1 cellular context compared by ENCODE assay signal in genomic region chr6:130453230-130453629, GRCh38.
A peak's percentile ranks its signal among the peaks of the same experiment; 100 is the strongest.
TF ChIP-seq lines count a peak whose summit lies in the region.

No MANE protein-coding gene starts in this region.

TF ChIP-seq in GM12878, 131 proteins besides CTCF, POLR2A, EP300 and RAD21 (continued from another document and continues in another):
- TF ChIP-seq, protein P1, sequence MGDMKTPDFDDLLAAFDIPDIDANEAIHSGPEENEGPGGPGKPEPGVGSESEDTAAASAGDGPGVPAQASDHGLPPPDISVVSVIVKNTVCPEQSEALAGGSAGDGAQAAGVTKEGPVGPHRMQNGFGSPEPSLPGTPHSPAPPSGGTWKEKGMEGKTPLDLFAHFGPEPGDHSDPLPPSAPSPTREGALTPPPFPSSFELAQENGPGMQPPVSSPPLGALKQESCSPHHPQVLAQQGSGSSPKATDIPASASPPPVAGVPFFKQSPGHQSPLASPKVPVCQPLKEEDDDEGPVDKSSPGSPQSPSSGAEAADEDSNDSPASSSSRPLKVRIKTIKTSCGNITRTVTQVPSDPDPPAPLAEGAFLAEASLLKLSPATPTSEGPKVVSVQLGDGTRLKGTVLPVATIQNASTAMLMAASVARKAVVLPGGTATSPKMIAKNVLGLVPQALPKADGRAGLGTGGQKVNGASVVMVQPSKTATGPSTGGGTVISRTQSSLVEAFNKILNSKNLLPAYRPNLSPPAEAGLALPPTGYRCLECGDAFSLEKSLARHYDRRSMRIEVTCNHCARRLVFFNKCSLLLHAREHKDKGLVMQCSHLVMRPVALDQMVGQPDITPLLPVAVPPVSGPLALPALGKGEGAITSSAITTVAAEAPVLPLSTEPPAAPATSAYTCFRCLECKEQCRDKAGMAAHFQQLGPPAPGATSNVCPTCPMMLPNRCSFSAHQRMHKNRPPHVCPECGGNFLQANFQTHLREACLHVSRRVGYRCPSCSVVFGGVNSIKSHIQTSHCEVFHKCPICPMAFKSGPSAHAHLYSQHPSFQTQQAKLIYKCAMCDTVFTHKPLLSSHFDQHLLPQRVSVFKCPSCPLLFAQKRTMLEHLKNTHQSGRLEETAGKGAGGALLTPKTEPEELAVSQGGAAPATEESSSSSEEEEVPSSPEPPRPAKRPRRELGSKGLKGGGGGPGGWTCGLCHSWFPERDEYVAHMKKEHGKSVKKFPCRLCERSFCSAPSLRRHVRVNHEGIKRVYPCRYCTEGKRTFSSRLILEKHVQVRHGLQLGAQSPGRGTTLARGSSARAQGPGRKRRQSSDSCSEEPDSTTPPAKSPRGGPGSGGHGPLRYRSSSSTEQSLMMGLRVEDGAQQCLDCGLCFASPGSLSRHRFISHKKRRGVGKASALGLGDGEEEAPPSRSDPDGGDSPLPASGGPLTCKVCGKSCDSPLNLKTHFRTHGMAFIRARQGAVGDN (IDR thresholded peaks at IDR 0.05), result no peak
- TF ChIP-seq MEF2B (IDR thresholded peaks at IDR 0.05; ENCODE audit: partially characterized antibody, poor library complexity, severe bottlenecking) (no peak), NFIC (IDR thresholded peaks at IDR 0.05; ENCODE audit: low read depth, low read length) (peak; percentile 73; the same call in 1 of the 2 replicates), CEBPB (IDR thresholded peaks at IDR 0.05; ENCODE audit: borderline replicate concordance in 1 of 2, low read depth in 2 of 2, low read length in 2 of 2) (no peak), JUNB (IDR thresholded peaks at IDR 0.05) (peak; percentile 76), ATF2 (IDR thresholded peaks at IDR 0.05; ENCODE audit: low read length) (no peak), SMC3 (IDR thresholded peaks at IDR 0.05; ENCODE audit: borderline replicate concordance, low read length) (no peak), RAD51 (IDR thresholded peaks at IDR 0.05) (no peak), FOXM1 (IDR thresholded peaks at IDR 0.05; ENCODE audit: low read depth, low read length) (peak; percentile 43; the same call in 1 of the 2 replicates), PBX3 (IDR thresholded peaks at IDR 0.05; ENCODE audit: insufficient replicate concordance, low read depth, low read length) (no peak), CREB1 (IDR thresholded peaks at IDR 0.05; ENCODE audit: low read depth) (peak; percentile 19; the same call in 1 of the 2 replicates), SIX5 (IDR thresholded peaks at IDR 0.05; ENCODE audit: low read depth, low read length, severe bottlenecking) (no peak), USF2 (IDR thresholded peaks at IDR 0.05; ENCODE audit: borderline replicate concordance, low read depth, low read length) (no peak), ZNF217 (IDR thresholded peaks at IDR 0.05) (no peak), PML (IDR thresholded peaks at IDR 0.05; ENCODE audit: low read length) (no peak), RFX5 (IDR thresholded peaks at IDR 0.05; ENCODE audit: low read depth, low read length) (no peak), BMI1 (IDR thresholded peaks at IDR 0.05; ENCODE audit: borderline replicate concordance) (no peak), HDAC6 (IDR thresholded peaks at IDR 0.05; ENCODE audit: unreplicated experiment) (no peak), GABPA (IDR thresholded peaks at IDR 0.05; ENCODE audit: low read depth) (peak; percentile 35; the same call in 1 of the 2 replicates), ZNF274 (IDR thresholded peaks at IDR 0.05; ENCODE audit: insufficient read depth, insufficient read length) (no peak), CHD1 (IDR thresholded peaks at IDR 0.05; ENCODE audit: low read depth, low read length) (no peak), SMAD5 (IDR thresholded peaks at IDR 0.05; ENCODE audit: low read depth) (no peak), PKNOX1 (IDR thresholded peaks at IDR 0.05) (no peak), ZZZ3 (IDR thresholded peaks at IDR 0.05; ENCODE audit: control insufficient read depth, insufficient read length, low read depth) (no peak), TAF1 (IDR thresholded peaks at IDR 0.05; ENCODE audit: borderline replicate concordance, low read depth, low read length) (no peak), POU2F2 (IDR thresholded peaks at IDR 0.05; ENCODE audit: borderline replicate concordance, low read depth, low read length) (no peak), NR2C1 (IDR thresholded peaks at IDR 0.05) (no peak), JUND (IDR thresholded peaks at IDR 0.05; ENCODE audit: low read depth, low read length) (no peak), CREM (IDR thresholded peaks at IDR 0.05; ENCODE audit: low read depth) (peak; percentile 63), ZNF207 (IDR thresholded peaks at IDR 0.05; ENCODE audit: borderline replicate concordance) (no peak), ZBED1 (IDR thresholded peaks at IDR 0.05; ENCODE audit: borderline replicate concordance) (no peak), RELA (IDR thresholded peaks at IDR 0.05; ENCODE audit: borderline replicate concordance, partially characterized antibody) (no peak), MYC (IDR thresholded peaks at IDR 0.05; ENCODE audit: insufficient read depth, insufficient read length, insufficient replicate concordance, low read length, severe bottlenecking) (no peak), EED (IDR thresholded peaks at IDR 0.05; ENCODE audit: low read depth) (0 out of 2 replicates have a peak, but pooled peaks have one; percentile 21), CHD2 (IDR thresholded peaks at IDR 0.05; ENCODE audit: borderline replicate concordance, low read depth, low read length) (no peak), EGR1 (IDR thresholded peaks at IDR 0.05; ENCODE audit: borderline replicate concordance in 1 of 2, low read depth in 2 of 2, low read length in 2 of 2) (no peak), TARDBP (IDR thresholded peaks at IDR 0.05; ENCODE audit: borderline replicate concordance) (no peak), BHLHE40 (IDR thresholded peaks at IDR 0.05; ENCODE audit: borderline replicate concordance in 1 of 2, low read depth in 2 of 2, low read length in 1 of 2) (no peak), HDGF (IDR thresholded peaks at IDR 0.05) (no peak), PAX8 (IDR thresholded peaks at IDR 0.05) (no peak), ZNF622 (IDR thresholded peaks at IDR 0.05) (no peak), CBX5 (IDR thresholded peaks at IDR 0.05; ENCODE audit: low read depth) (no peak), RBBP5 (conservative IDR thresholded peaks at IDR 0.05) (no peak), WRNIP1 (IDR thresholded peaks at IDR 0.05; ENCODE audit: borderline replicate concordance, low read depth, low read length) (no peak), RUNX3 (IDR thresholded peaks at IDR 0.05; ENCODE audit: low read length) (peak; percentile 62; the same call in 1 of the 2 replicates), CBFB (IDR thresholded peaks at IDR 0.05; ENCODE audit: low read depth) (no peak), KAT2A (conservative IDR thresholded peaks at IDR 0.05; ENCODE audit: control insufficient read depth, low read depth, low read length) (no peak), CHD4 (IDR thresholded peaks at IDR 0.05) (no peak), CEBPZ (IDR thresholded peaks at IDR 0.05; ENCODE audit: low read depth, low read length) (no peak), SUZ12 (IDR thresholded peaks at IDR 0.05; ENCODE audit: unreplicated experiment) (no peak), SUPT20H (IDR thresholded peaks at IDR 0.05; ENCODE audit: borderline replicate concordance, control insufficient read depth, low read depth, low read length) (no peak), SP1 (IDR thresholded peaks at IDR 0.05; ENCODE audit: low read depth, low read length) (no peak)
- TF ChIP-seq, protein P2, sequence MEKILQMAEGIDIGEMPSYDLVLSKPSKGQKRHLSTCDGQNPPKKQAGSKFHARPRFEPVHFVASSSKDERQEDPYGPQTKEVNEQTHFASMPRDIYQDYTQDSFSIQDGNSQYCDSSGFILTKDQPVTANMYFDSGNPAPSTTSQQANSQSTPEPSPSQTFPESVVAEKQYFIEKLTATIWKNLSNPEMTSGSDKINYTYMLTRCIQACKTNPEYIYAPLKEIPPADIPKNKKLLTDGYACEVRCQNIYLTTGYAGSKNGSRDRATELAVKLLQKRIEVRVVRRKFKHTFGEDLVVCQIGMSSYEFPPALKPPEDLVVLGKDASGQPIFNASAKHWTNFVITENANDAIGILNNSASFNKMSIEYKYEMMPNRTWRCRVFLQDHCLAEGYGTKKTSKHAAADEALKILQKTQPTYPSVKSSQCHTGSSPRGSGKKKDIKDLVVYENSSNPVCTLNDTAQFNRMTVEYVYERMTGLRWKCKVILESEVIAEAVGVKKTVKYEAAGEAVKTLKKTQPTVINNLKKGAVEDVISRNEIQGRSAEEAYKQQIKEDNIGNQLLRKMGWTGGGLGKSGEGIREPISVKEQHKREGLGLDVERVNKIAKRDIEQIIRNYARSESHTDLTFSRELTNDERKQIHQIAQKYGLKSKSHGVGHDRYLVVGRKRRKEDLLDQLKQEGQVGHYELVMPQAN (conservative IDR thresholded peaks at IDR 0.05), result no peak
- TF ChIP-seq, protein P3, sequence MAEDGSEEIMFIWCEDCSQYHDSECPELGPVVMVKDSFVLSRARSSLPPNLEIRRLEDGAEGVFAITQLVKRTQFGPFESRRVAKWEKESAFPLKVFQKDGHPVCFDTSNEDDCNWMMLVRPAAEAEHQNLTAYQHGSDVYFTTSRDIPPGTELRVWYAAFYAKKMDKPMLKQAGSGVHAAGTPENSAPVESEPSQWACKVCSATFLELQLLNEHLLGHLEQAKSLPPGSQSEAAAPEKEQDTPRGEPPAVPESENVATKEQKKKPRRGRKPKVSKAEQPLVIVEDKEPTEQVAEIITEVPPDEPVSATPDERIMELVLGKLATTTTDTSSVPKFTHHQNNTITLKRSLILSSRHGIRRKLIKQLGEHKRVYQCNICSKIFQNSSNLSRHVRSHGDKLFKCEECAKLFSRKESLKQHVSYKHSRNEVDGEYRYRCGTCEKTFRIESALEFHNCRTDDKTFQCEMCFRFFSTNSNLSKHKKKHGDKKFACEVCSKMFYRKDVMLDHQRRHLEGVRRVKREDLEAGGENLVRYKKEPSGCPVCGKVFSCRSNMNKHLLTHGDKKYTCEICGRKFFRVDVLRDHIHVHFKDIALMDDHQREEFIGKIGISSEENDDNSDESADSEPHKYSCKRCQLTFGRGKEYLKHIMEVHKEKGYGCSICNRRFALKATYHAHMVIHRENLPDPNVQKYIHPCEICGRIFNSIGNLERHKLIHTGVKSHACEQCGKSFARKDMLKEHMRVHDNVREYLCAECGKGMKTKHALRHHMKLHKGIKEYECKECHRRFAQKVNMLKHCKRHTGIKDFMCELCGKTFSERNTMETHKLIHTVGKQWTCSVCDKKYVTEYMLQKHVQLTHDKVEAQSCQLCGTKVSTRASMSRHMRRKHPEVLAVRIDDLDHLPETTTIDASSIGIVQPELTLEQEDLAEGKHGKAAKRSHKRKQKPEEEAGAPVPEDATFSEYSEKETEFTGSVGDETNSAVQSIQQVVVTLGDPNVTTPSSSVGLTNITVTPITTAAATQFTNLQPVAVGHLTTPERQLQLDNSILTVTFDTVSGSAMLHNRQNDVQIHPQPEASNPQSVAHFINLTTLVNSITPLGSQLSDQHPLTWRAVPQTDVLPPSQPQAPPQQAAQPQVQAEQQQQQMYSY (CRISPR knock-in tag; IDR thresholded peaks at IDR 0.05), result no peak
